ENCODE assay signal across 11 cellular contexts in the genomic region with DNA sequence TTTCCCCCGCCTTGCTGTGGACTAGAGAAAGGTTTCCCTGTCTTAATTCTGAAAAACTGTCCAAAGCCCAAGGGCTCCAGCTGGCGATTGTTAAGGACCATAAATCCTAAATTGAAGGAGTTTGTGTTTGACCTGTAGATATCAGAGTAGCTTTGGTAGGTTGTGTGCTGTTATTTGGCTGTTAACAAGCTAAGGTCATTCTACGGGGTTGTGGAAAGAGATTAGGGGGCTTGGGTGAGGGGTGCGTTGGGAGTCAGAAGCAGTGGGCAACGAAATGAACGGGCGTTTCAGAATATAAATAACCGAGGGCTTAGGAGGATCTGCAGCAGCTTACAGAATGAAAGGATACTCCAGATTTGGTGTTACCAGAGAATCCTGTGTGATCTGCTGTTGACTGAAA. TPM values are rescaled to one million over a fixed set of nuclear protein-coding genes. Genes with fewer than 3 reads are reported as not detected.
A peak's percentile ranks its signal among the peaks of the same experiment; 100 is the strongest.
DNase-seq lines count a peak whose midpoint lies in the region; ATAC-seq, FAIRE-seq and TF ChIP-seq lines count a peak whose summit lies in the region.
"Had no signal": no experiment of that assay in that cellular context is flagged by ENCODE, and none has a peak within 500 bp of the region (broad histone marks: within the 10 kb centered on the region; RNA-seq: fewer than 3 reads in every experiment).

No MANE protein-coding gene starts in this region.

- RAD21 ChIA-PET in GM12878 (lab: Charles Lee; ENCODE audit: unreplicated experiment) = interaction anchor here (0.6 to 2.0 kb wide), 8 partner anchors 9 to 222 kb away, joined by 3 to 8 read pairs (median 3); no protein-coding TSS in a partner anchor

- H3K4me1 Mint-ChIP-seq in T-helper 2 cell treated with Interferon-gamma antibody and Interleukin-4, amounts not matched to agents 5 μg/mL and 100 μg/mL, for 36 hours (ENCODE audit: low read depth) = peaks cover 57% of the 10 kb centered on the region
- H3K4me1 Mint-ChIP-seq in nephron (peaks cover 31% of the 10 kb centered on the region), progenitor cell of endocrine pancreas (ENCODE audit: low read depth) (peaks cover 10% of the 10 kb centered on the region)

- H3K79me2 ChIP-seq in Karpas-422 (ENCODE audit: low read length) = no peaks in the 10 kb centered on the region
- H3K79me2 ChIP-seq in GM12878 (ENCODE audit: control insufficient read depth, insufficient read depth, low read length) = no peaks in the 10 kb centered on the region

- CTCF ChIA-PET in GM12878 (lab: Yijun Ruan, JAX) = interaction anchor here (1.1 to 2.2 kb wide), 7 partner anchors 9 to 263 kb away, joined by 3 to 11 read pairs (median 4); no protein-coding TSS in a partner anchor

- no peaks in the 10 kb centered on the region for H3K9me2 ChIP-seq in Karpas-422 (replicated peaks; ENCODE audit: insufficient read depth, low read length)

- H3K27ac Mint-ChIP-seq in T-helper 2 cell treated with Interferon-gamma antibody and Interleukin-4, amounts not matched to agents 5 μg/mL and 100 μg/mL, for 36 hours = no peak overlapping the region
- H3K27ac Mint-ChIP-seq in nephron = no peak overlapping the region
- no peak overlapping the region for H3K27ac Mint-ChIP-seq in progenitor cell of endocrine pancreas
- H3K27ac Mint-ChIP-seq: stimulated activated memory B cell treated with anti-CD40 and anti-IgM and Interleukin-4, amounts not matched to agents 10 μg/mL and 1 μg/mL and 100 μg/mL, for 72 hours had no signal

- H2AFZ ChIP-seq in Karpas-422 (ENCODE audit: low read length) (no peak overlapping the region), GM12878 (ENCODE audit: control insufficient read depth, low read depth, low read length) (peak overlapping the region; percentile 74)

- intact Hi-C loops in GM12878 (cut with micrococcal nuclease; ENCODE audit: unreplicated experiment) = no loop called here

- H3K9ac ChIP-seq in Karpas-422 (ENCODE audit: low read length) (peak overlapping the region; percentile 60), GM12878 (ENCODE audit: control insufficient read depth, insufficient read depth, low read length) (no peak overlapping the region)

- no peak for ATAC-seq in GM12878
- ATAC-seq: stimulated activated memory B cell treated with anti-CD40 and anti-IgM and Interleukin-4, amounts not matched to agents 10 μg/mL and 1 μg/mL and 100 μg/mL, for 72 hours had no signal

- POLR2A ChIA-PET in GM12878 (lab: Charles Lee) = interaction anchor here (1.2 kb wide), 1 partner anchor 19 kb away, joined by 3 read pairs; no protein-coding TSS in a partner anchor

- H3K27me3 Mint-ChIP-seq in T-helper 2 cell treated with Interferon-gamma antibody and Interleukin-4, amounts not matched to agents 5 μg/mL and 100 μg/mL, for 36 hours (ENCODE audit: low read depth) = peaks cover 21% of the 10 kb centered on the region
- H3K27me3 Mint-ChIP-seq in nephron (ENCODE audit: low read depth) (peaks cover 84% of the 10 kb centered on the region), progenitor cell of endocrine pancreas (peaks cover 68% of the 10 kb centered on the region)

- TF ChIP-seq RAD21 in GM12878 (IDR thresholded peaks at IDR 0.05; ENCODE audit: insufficient read depth, low read depth, low read length) = no peak

- H3K36me3 ChIP-seq in Karpas-422 (ENCODE audit: insufficient read depth, low read length) = no peaks in the 10 kb centered on the region
- H3K36me3 ChIP-seq in GM12878 (ENCODE audit: control insufficient read depth in 2 of 2, insufficient read depth in 2 of 2, low read length in 1 of 2) = no peaks in the 10 kb centered on the region

- H4K20me1 ChIP-seq in Karpas-422 (ENCODE audit: insufficient read depth, low read depth, low read length) (no peaks in the 10 kb centered on the region), GM12878 (ENCODE audit: control insufficient read depth, insufficient read depth) (no peaks in the 10 kb centered on the region)

- TF ChIP-seq POLR2A in GM12878 (IDR thresholded peaks at IDR 0.05; ENCODE audit: low read depth, low read length) = no peak

- H3K4me3 ChIP-seq in Karpas-422 (ENCODE audit: low read length) = peak overlapping the region; percentile 83
- H3K4me3 ChIP-seq in GM12878 = peak overlapping the region; percentile 83; the same call in 1 of the 2 replicates

- BruUV-seq in GM12878 (replicated peaks; lab: Mats Ljungman, UMichigan) = no TSS peak

- FAIRE-seq in GM12878 (lab: Jason Lieb, UNC) = no peak

- H3K4me1 ChIP-seq in Karpas-422 (ENCODE audit: low read length) (peaks cover 56% of the 10 kb centered on the region), GM12878 (ENCODE audit: control insufficient read depth, insufficient read depth, low read length) (peaks cover 8% of the 10 kb centered on the region; the same call in 1 of the 2 replicates)

- no peak for DNase-seq in T-helper 2 cell treated with Interferon-gamma antibody and Interleukin-4, amounts not matched to agents 5 μg/mL and 100 μg/mL, for 36 hours (ENCODE audit: low spot score)
- no peak for DNase-seq in T-helper 2 cell
- DNase-seq in Karpas-422 = no peak
- DNase-seq in GM12878 (ENCODE audit: low read depth, low spot score) = no peak
- DNase-seq in progenitor cell of endocrine pancreas (ENCODE audit: low spot score, unreplicated experiment) = no peak
- no peak for DNase-seq in GM19238 (ENCODE audit: insufficient read length, low spot score)
- DNase-seq in D341Med (ENCODE audit: low spot score) = no peak
- DNase-seq: NCI-H2081, SW 1271 had no signal

- no peaks in the 10 kb centered on the region for H3K9me3 Mint-ChIP-seq in T-helper 2 cell treated with Interferon-gamma antibody and Interleukin-4, amounts not matched to agents 5 μg/mL and 100 μg/mL, for 36 hours
- H3K9me3 Mint-ChIP-seq in nephron (no peaks in the 10 kb centered on the region), progenitor cell of endocrine pancreas (ENCODE audit: low read depth) (no peaks in the 10 kb centered on the region)

- in situ Hi-C loops in GM12878 (cut with MboI) = loop anchor here (5.0 kb wide), 1 partner anchor 220 kb away; no protein-coding TSS in a partner anchor

- peak overlapping the region; percentile 89 for H3K4me3 Mint-ChIP-seq in T-helper 2 cell treated with Interferon-gamma antibody and Interleukin-4, amounts not matched to agents 5 μg/mL and 100 μg/mL, for 36 hours
- H3K4me3 Mint-ChIP-seq in nephron (peak overlapping the region; percentile 33 to 49 (median 45)), progenitor cell of endocrine pancreas (ENCODE audit: low read depth) (no peak overlapping the region)
- H3K4me3 Mint-ChIP-seq: stimulated activated memory B cell treated with anti-CD40 and anti-IgM and Interleukin-4, amounts not matched to agents 10 μg/mL and 1 μg/mL and 100 μg/mL, for 72 hours had no signal

- SMC1A ChIA-PET in GM12878 (lab: Charles Lee; ENCODE audit: uncharacterized antibody, unreplicated experiment) = interaction anchor here (0.8 to 5.0 kb wide), 8 partner anchors 9 to 240 kb away, joined by 3 to 37 read pairs (median 4); a partner anchor contains a TSS

- TF ChIP-seq CTCF in GM12878 (IDR thresholded peaks at IDR 0.05 in 2 of 3, conservative IDR thresholded peaks at IDR 0.05 in 1 of 3; ENCODE audit: control insufficient read depth in 2 of 3, extremely low read depth in 1 of 3, insufficient read depth in 1 of 3, low read depth in 3 of 3, low read length in 3 of 3) (no peak), nephron (IDR thresholded peaks at IDR 0.05; ENCODE audit: unreplicated experiment in 3 of 3) (no peak), progenitor cell of endocrine pancreas (IDR thresholded peaks at IDR 0.05; ENCODE audit: unreplicated experiment) (no peak)

- H3K27me3 ChIP-seq in Karpas-422 (ENCODE audit: low read length) = 0 out of 2 replicates have a peak, but pooled peaks cover 3% of the 10 kb centered on the region
- H3K27me3 ChIP-seq in GM12878 (replicated peaks in 1 of 2; ENCODE audit: control insufficient read depth in 2 of 2, insufficient read depth in 2 of 2, low read length in 1 of 2) = no peaks in the 10 kb centered on the region

- H3K4me2 ChIP-seq in Karpas-422 (ENCODE audit: low read depth, low read length, poor library complexity, severe bottlenecking) (peak overlapping the region; percentile 97), GM12878 (ENCODE audit: control insufficient read depth, insufficient read depth) (peak overlapping the region; percentile 71)

- no peaks in the 10 kb centered on the region for H3K36me3 Mint-ChIP-seq in T-helper 2 cell treated with Interferon-gamma antibody and Interleukin-4, amounts not matched to agents 5 μg/mL and 100 μg/mL, for 36 hours (ENCODE audit: low read depth)
- no peaks in the 10 kb centered on the region for H3K36me3 Mint-ChIP-seq in nephron (ENCODE audit: low read depth)
- H3K36me3 Mint-ChIP-seq in progenitor cell of endocrine pancreas (ENCODE audit: insufficient read depth) = no peaks in the 10 kb centered on the region
- H3K36me3 Mint-ChIP-seq: stimulated activated memory B cell treated with anti-CD40 and anti-IgM and Interleukin-4, amounts not matched to agents 10 μg/mL and 1 μg/mL and 100 μg/mL, for 72 hours had no signal

- no peak for TF ChIP-seq EP300 in GM12878 (IDR thresholded peaks at IDR 0.05; ENCODE audit: borderline replicate concordance in 1 of 2, control insufficient read depth in 1 of 2, low read depth in 2 of 2, low read length in 2 of 2)

- no peaks in the 10 kb centered on the region for H3K9me3 ChIP-seq in Karpas-422 (ENCODE audit: low read length)
- H3K9me3 ChIP-seq in GM12878 (replicated peaks; ENCODE audit: control insufficient read depth, insufficient read depth, low read length) = no peaks in the 10 kb centered on the region

- H3K27ac ChIP-seq in Karpas-422 (ENCODE audit: low read length) = no peak overlapping the region
- H3K27ac ChIP-seq in GM12878 (ENCODE audit: control insufficient read depth, insufficient read depth) = no peak overlapping the region

- WGBS in GM12878 (ENCODE audit: insufficient coverage, insufficient replicate concordance, low lambda C conversion rate, missing lambda C conversion rate) = 28% methylated on average over 8 of the region's 8 CpGs

RNA-seq across cellular contexts. Expression of gene BTN3A2, which starts 32.6 kb away (rescaled TPM):
- total RNA-seq in Karpas-422 (2014; rRNA removed; shearing (Covaris generic); ENCODE audit: low replicate concordance) = 40.4 and 41.2 TPM in 2 replicates
- total RNA-seq in GM12878 (2013; cell fraction: nucleolus; rRNA removed) = 134 and 147 TPM in 2 replicates
- total RNA-seq in GM12878 (2014; rRNA removed) (17.2 and 17.3 TPM in 2 replicates), GM12878 (2014; rRNA removed; fragmentation: Illumina TruSeq; extraction: Trizol) (19.5 and 20.9 TPM in 2 replicates), GM12878 (2021) (26.1 and 27.8 TPM in 2 replicates), progenitor cell of endocrine pancreas (5.1 and 5.3 TPM in 2 replicates)
- 22.1 TPM for polyA plus RNA-seq in GM12878 (2011; ENCODE audit: low read depth)
- polyA plus RNA-seq in GM12878 (2011; rRNA removed) (74.7 and 80.5 TPM in 2 replicates), GM12878 (2014; fragmentation: Illumina TruSeq; extraction: Trizol) (25.1 and 25.2 TPM in 2 replicates), GM12878 (2014; fragmentation: Nextera tagmentation; extraction: Ambion mirVana) (10 to 100 TPM; 15.9 to 22.2 TPM), GM12878 (2014; rRNA removed) (19.5 and 19.6 TPM in 2 replicates), GM12878 (2016; fragmentation: Nextera tagmentation; extraction: Ambion mirVana) (10 to 100 TPM; 13.6 to 14.7 TPM)
- 40.4 and 44.5 TPM in 2 replicates for polyA plus RNA-seq in GM12878 (2011; cell fraction: cytosol; rRNA removed)
- polyA plus RNA-seq in GM12878 (2011; cell fraction: nucleus; rRNA removed) = 82.7 and 117 TPM in 2 replicates
- 26.4 and 31.9 TPM in 2 replicates for polyA plus RNA-seq in GM12878 (2012)
- 59.7 and 127 TPM in 2 replicates for polyA minus RNA-seq in GM12878 (2011; rRNA and poly(A)+ RNA removed)
- 9.1 and 15.6 TPM in 2 replicates for polyA minus RNA-seq in GM12878 (2011; cell fraction: cytosol; rRNA and poly(A)+ RNA removed)
- polyA minus RNA-seq in GM12878 (2011; cell fraction: nucleus; rRNA and poly(A)+ RNA removed) = 41.1 and 44.0 TPM in 2 replicates

RNA-seq across cellular contexts. Expression of gene BTN2A2, which starts 50.5 kb away (rescaled TPM):
- 16.8 and 18.4 TPM in 2 replicates for total RNA-seq in Karpas-422 (2014; rRNA removed; shearing (Covaris generic); ENCODE audit: low replicate concordance)
- total RNA-seq in GM12878 (2013; cell fraction: nucleolus; rRNA removed) = 227 and 232 TPM in 2 replicates
- total RNA-seq in GM12878 (2014; rRNA removed) = 24.7 and 28.3 TPM in 2 replicates
- total RNA-seq in GM12878 (2014; rRNA removed; fragmentation: Illumina TruSeq; extraction: Trizol) = 26.3 and 27.5 TPM in 2 replicates
- total RNA-seq in GM12878 (2021) = 28.5 and 32.7 TPM in 2 replicates
- 17.7 TPM for polyA plus RNA-seq in GM12878 (2011; ENCODE audit: low read depth)
- 70.8 and 76.4 TPM in 2 replicates for polyA plus RNA-seq in GM12878 (2011; rRNA removed)
- polyA plus RNA-seq in GM12878 (2011; cell fraction: cytosol; rRNA removed) = 54.8 and 60.3 TPM in 2 replicates
- 226 and 267 TPM in 2 replicates for polyA plus RNA-seq in GM12878 (2011; cell fraction: nucleus; rRNA removed)
- 20.4 and 30.9 TPM in 2 replicates for polyA plus RNA-seq in GM12878 (2012)
- polyA plus RNA-seq in GM12878 (2014; fragmentation: Illumina TruSeq; extraction: Trizol) = 29.8 and 31.7 TPM in 2 replicates
- polyA plus RNA-seq in GM12878 (2014; fragmentation: Nextera tagmentation; extraction: Ambion mirVana) = 10 to 100 TPM; 14.7 to 30.9 TPM
- polyA plus RNA-seq in GM12878 (2014; rRNA removed) = 25.9 and 29.4 TPM in 2 replicates
- polyA plus RNA-seq in GM12878 (2016; fragmentation: Nextera tagmentation; extraction: Ambion mirVana) = 10 to 100 TPM; 16.3 to 16.7 TPM
- 117 TPM in 2 replicates for polyA minus RNA-seq in GM12878 (2011; rRNA and poly(A)+ RNA removed)
- 14.4 and 20.5 TPM in 2 replicates for polyA minus RNA-seq in GM12878 (2011; cell fraction: cytosol; rRNA and poly(A)+ RNA removed)
- polyA minus RNA-seq in GM12878 (2011; cell fraction: nucleus; rRNA and poly(A)+ RNA removed) = 83.3 and 115 TPM in 2 replicates
- total RNA-seq in progenitor cell of endocrine pancreas = 26.8 and 33.4 TPM in 2 replicates
